In genomic region chr20:10673176-10673830, GRCh38 we compare ENCODE assay signal across 8 cellular contexts.
DNase-seq lines count a peak whose midpoint lies in the region; ATAC-seq and TF ChIP-seq lines count a peak whose summit lies in the region.

No MANE protein-coding gene starts in this region.

- H3K4me1 ChIP-seq in neuron (ENCODE audit: insufficient read depth, low read length), result peaks cover 34% of the 10 kb centered on the region

- H3K9me3 ChIP-seq in neuron (ENCODE audit: low read length), result no peaks in the 10 kb centered on the region

- H2AFZ ChIP-seq in neuron (ENCODE audit: low read depth, low read length), result no peak overlapping the region

- H3K36me3 ChIP-seq in neuron (ENCODE audit: insufficient read depth, low read length), result peaks cover 16% of the 10 kb centered on the region

- TF ChIP-seq CTCF in foreskin fibroblast (IDR thresholded peaks at IDR 0.05; ENCODE audit: low read depth, low read length), result no peak

- H3K4me3 ChIP-seq in GM08714 (ENCODE audit: low read length) (peak overlapping the region; percentile 81), foreskin fibroblast (ENCODE audit: low read depth in 1 of 2, low read length in 2 of 2) (peak overlapping the region; percentile 88 to 92), neuron (ENCODE audit: low read length) (peak overlapping the region; percentile 81)

- no peak for ATAC-seq in GM18861 (IDR thresholded peaks at IDR 0.05; ENCODE audit: unreplicated experiment)
- ATAC-seq in HG03469 (IDR thresholded peaks at IDR 0.05; ENCODE audit: unreplicated experiment), result no peak
- no peak for ATAC-seq in HG02763 (IDR thresholded peaks at IDR 0.05; ENCODE audit: unreplicated experiment)

- no peaks in the 10 kb centered on the region for H3K27me3 ChIP-seq in neuron (ENCODE audit: insufficient read depth, low read length)

- DNase-seq in NAMALWA (ENCODE audit: low spot score), result peak; percentile 34
- DNase-seq in activated CD8-positive, alpha-beta memory T cell treated with anti-CD3 and anti-CD28 coated beads, Interleukin-2, amount 50 U/mL, for 48 hours, result peak; percentile 64
- DNase-seq in foreskin fibroblast, result peak in 1 of 2 donors; percentile 65
